ENCODE assay signal across 37 cellular contexts in genomic region chrX:6283826-6284225, GRCh38. TPM values are rescaled to one million over a fixed set of nuclear protein-coding genes. Genes with fewer than 3 reads are reported as not detected.
"Had no signal": no experiment of that assay in that cellular context is flagged by ENCODE, and none has a peak within 500 bp of the region (broad histone marks: within the 10 kb centered on the region; RNA-seq: fewer than 3 reads in every experiment).

No MANE protein-coding gene starts in this region.

- DNase-seq: Kasumi-1, MG63, MM.1S, MV-4-11, NCI-H1048, NCI-H1092, NCI-H1092 treated with DMSO at 0.1 percent for 48 hours, NCI-H1105, NCI-H1105 treated with DMSO at 0.1 percent for 48 hours, NCI-H1417, NCI-H1417 treated with DMSO at 0.1 percent for 48 hours, NCI-H1436, NCI-H1436 treated with DMSO at 0.1 percent for 48 hours, NCI-H146, NCI-H1694, NCI-H1694 treated with DMSO at 0.1 percent for 48 hours, NCI-H187, NCI-H187 treated with DMSO at 0.1 percent for 48 hours, NCI-H1930, NCI-H2029, NCI-H2029 treated with DMSO at 0.1 percent for 48 hours, NCI-H2081, NCI-H2081 treated with DMSO at 0.1 percent for 48 hours, NCI-H2107, NCI-H2171, NCI-H2171 treated with DMSO at 0.1 percent for 48 hours, NCI-H2227 treated with DMSO at 0.1 percent for 48 hours, NCI-H226, NCI-H345, NCI-H446, NCI-H446 treated with DMSO at 0.1 percent for 48 hours, NCI-H510A, NCI-H510A treated with DMSO at 0.1 percent for 48 hours, NCI-H524, NCI-H524 treated with DMSO at 0.1 percent for 48 hours had no signal

- H3K27me3 ChIP-seq: MG63 had no signal

- H3K4me3 ChIP-seq: MG63 had no signal

- H3K9me3 ChIP-seq: MG63 had no signal

- H3K36me3 ChIP-seq: MG63 had no signal

RNA-seq across cellular contexts. Expression of gene NLGN4X, which starts 55.2 kb away (rescaled TPM):
- total RNA-seq: LHCN-M2, NCI-H460 had no signal
